In genomic region chr10:106816318-106817085, GRCh38 we compare ENCODE assay signal across 20 cellular contexts.
"Had no signal": no experiment of that assay in that cellular context is flagged by ENCODE, and none has a peak within 500 bp of the region (broad histone marks: within the 10 kb centered on the region; RNA-seq: fewer than 3 reads in every experiment).

No MANE protein-coding gene starts in this region.

- H3K27me3 ChIP-seq: colonic mucosa, ovary had no signal

- H3K9me3 ChIP-seq: colonic mucosa, lower lobe of right lung, ovary, thoracic aorta, uterus had no signal

- H3K4me3 Mint-ChIP-seq: activated B cell treated with CpG ODN at 0.5 μM for 24 hours; activated CD8-positive, alpha-beta T cell treated with anti-CD3 and anti-CD28 coated beads for 36 hours; activated naive CD8-positive, alpha-beta T cell; activated T-cell treated with anti-CD3 and anti-CD28 coated beads, Interleukin-2, amount 50 U/mL, for 4 hours; neural crest cell; stimulated activated effector memory CD8-positive, alpha-beta T cell treated with anti-CD3 and anti-CD28 coated beads, Interleukin-12 subunit alpha, Interleukin-12 subunit beta, amount 100 ng/mL, for 72 hours; T-helper 2 cell treated with Interferon-gamma antibody and Interleukin-4, amounts not matched to agents 5 μg/mL and 100 μg/mL, for 36 hours had no signal

- ATAC-seq: activated CD8-positive, alpha-beta T cell treated with anti-CD3 and anti-CD28 coated beads for 36 hours; activated T-cell treated with anti-CD3 and anti-CD28 coated beads, Interleukin-2, amount 50 U/mL, for 4 hours; lower lobe of right lung; stimulated activated effector memory CD8-positive, alpha-beta T cell treated with anti-CD3 and anti-CD28 coated beads, Interleukin-12 subunit alpha, Interleukin-12 subunit beta, amount 100 ng/mL, for 72 hours had no signal

- H3K36me3 Mint-ChIP-seq: activated naive CD8-positive, alpha-beta T cell; stimulated activated effector memory CD8-positive, alpha-beta T cell treated with anti-CD3 and anti-CD28 coated beads, Interleukin-12 subunit alpha, Interleukin-12 subunit beta, amount 100 ng/mL, for 72 hours had no signal

- H3K36me3 ChIP-seq: colonic mucosa, lower lobe of right lung, ovary, thoracic aorta, uterus had no signal

- H3K4me3 ChIP-seq: colonic mucosa, lower lobe of right lung, ovary, thoracic aorta, uterus had no signal

- H3K27ac ChIP-seq: colonic mucosa, lower lobe of right lung, ovary, thoracic aorta, uterus had no signal

- H3K27ac Mint-ChIP-seq: activated B cell treated with CpG ODN at 0.5 μM for 24 hours; activated CD8-positive, alpha-beta T cell treated with anti-CD3 and anti-CD28 coated beads for 36 hours; activated naive CD8-positive, alpha-beta T cell; stimulated activated effector memory CD8-positive, alpha-beta T cell treated with anti-CD3 and anti-CD28 coated beads, Interleukin-12 subunit alpha, Interleukin-12 subunit beta, amount 100 ng/mL, for 72 hours; T-helper 2 cell treated with Interferon-gamma antibody and Interleukin-4, amounts not matched to agents 5 μg/mL and 100 μg/mL, for 36 hours had no signal

- DNase-seq: activated B cell treated with CpG ODN at 0.5 μM for 24 hours; activated CD4-positive, alpha-beta T cell treated with anti-CD3 and anti-CD28 coated beads for 48 hours; activated CD8-positive, alpha-beta T cell treated with anti-CD3 and anti-CD28 coated beads for 36 hours; activated effector memory CD4-positive, alpha-beta T cell treated with anti-CD3 and anti-CD28 coated beads, Interleukin-2, amount 50 U/mL, for 16 hours; activated T-cell treated with anti-CD3 and anti-CD28 coated beads, Interleukin-2, amount 50 U/mL, for 4 hours; amniotic stem cell; caudate nucleus; colonic mucosa; effector CD8-positive, alpha-beta T cell; foreskin fibroblast; glutamatergic neuron; hypothalamus; lower lobe of right lung; ovary; uterus had no signal

- H3K27me3 Mint-ChIP-seq: activated B cell treated with CpG ODN at 0.5 μM for 24 hours; activated CD8-positive, alpha-beta T cell treated with anti-CD3 and anti-CD28 coated beads for 36 hours; activated naive CD8-positive, alpha-beta T cell had no signal

- H3K4me1 ChIP-seq: colonic mucosa, lower lobe of right lung, uterus had no signal

- H3K9me3 Mint-ChIP-seq: activated B cell treated with CpG ODN at 0.5 μM for 24 hours; activated CD8-positive, alpha-beta T cell treated with anti-CD3 and anti-CD28 coated beads for 36 hours had no signal
